In the genomic region with DNA sequence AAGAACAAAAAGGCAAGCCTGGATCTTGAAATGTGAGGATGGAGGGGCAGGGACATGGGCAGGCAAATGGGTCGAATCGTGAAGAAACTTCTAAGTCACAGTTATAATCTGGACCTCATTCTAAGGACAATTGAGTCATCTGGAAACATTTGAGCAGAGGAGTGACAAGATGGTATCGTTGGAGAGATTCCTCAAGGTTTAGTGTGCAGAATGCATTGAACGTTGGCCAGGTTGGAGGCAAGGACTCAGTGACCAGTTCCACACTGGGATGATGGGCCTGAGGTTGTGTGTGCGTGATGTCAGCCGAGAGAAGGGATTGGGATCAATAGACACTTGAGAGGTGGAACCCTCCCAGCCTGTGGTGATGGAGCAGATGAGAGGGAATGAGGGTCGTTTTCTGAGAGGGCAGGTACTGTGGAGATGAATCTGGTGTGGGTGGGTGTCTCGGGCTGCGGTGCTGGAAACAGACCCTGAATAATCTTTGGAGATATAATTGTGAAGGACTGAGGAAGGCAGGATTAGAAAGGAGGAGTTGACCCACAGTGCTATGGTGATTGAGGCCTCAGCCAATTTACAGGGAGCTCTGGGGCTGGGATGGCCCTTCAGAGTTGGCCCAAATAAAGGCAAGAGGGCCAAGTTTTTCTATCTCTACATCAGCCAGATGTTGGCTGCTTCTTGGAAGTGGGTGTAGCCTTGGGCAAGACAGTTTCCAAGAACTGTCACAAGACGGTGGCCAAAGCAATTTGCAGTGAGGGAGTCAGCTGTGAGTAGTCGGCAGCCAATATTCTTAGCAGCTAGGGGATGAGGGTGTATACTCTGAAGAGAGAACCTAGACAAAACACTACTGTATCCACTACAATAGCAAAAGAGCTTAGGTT, we compare ENCODE assay signal across 11 cellular contexts. TPM values are rescaled to one million over a fixed set of nuclear protein-coding genes. Genes with fewer than 3 reads are reported as not detected.
DNase-seq lines count a peak whose midpoint lies in the region; ATAC-seq and TF ChIP-seq lines count a peak whose summit lies in the region.
"Had no signal": no experiment of that assay in that cellular context is flagged by ENCODE, and none has a peak within 500 bp of the region (broad histone marks: within the 10 kb centered on the region; RNA-seq: fewer than 3 reads in every experiment).

No MANE protein-coding gene starts in this region.

- H3K9me3 Mint-ChIP-seq in endodermal cell = no peaks in the 10 kb centered on the region
- H3K9me3 Mint-ChIP-seq in activated CD4-positive, alpha-beta memory T cell treated with anti-CD3 and anti-CD28 coated beads, Interleukin-2, amount 10 ng/mL, durations not matched to agents 7 days and 5 days = no peaks in the 10 kb centered on the region

- H3K27ac ChIP-seq in endodermal cell (ENCODE audit: low read depth, low read length) (no peak overlapping the region), mesenchymal stem cell (ENCODE audit: low read length, poor library complexity, severe bottlenecking) (no peak overlapping the region), thoracic aorta (peak overlapping the region; percentile 90 to 92)

- no peak for TF ChIP-seq CTCF in endodermal cell (conservative IDR thresholded peaks at IDR 0.05)
- no peak for TF ChIP-seq CTCF in thoracic aorta (IDR thresholded peaks at IDR 0.05)

- 93 to 96% methylated on average over 9 to 11 of the region's 11 CpGs for WGBS in endodermal cell (ENCODE audit: insufficient coverage in 1 of 2, insufficient read length in 1 of 2), 2 experiments
- 93% methylated on average over 9 of the region's 11 CpGs for WGBS in mesenchymal stem cell

- H3K18ac ChIP-seq in mesenchymal stem cell (ENCODE audit: low read depth in 1 of 2, low read length in 2 of 2) = peak overlapping the region in 1 of 2 experiments; percentile 77

- H4K91ac ChIP-seq in mesenchymal stem cell (ENCODE audit: low read length) = peak overlapping the region; percentile 79

- no peak overlapping the region for H3K4me3 Mint-ChIP-seq in endodermal cell
- H3K4me3 Mint-ChIP-seq in activated CD4-positive, alpha-beta memory T cell treated with anti-CD3 and anti-CD28 coated beads, Interleukin-2, amount 10 ng/mL, durations not matched to agents 7 days and 5 days = no peak overlapping the region

- H3K4me2 ChIP-seq in mesenchymal stem cell (ENCODE audit: low read length, poor library complexity, severe bottlenecking) = no peak overlapping the region

- H3K27me3 ChIP-seq in endodermal cell (ENCODE audit: control insufficient read depth, insufficient read depth, low read length, poor library complexity, severe bottlenecking) (no peaks in the 10 kb centered on the region), mesenchymal stem cell (ENCODE audit: control insufficient read depth in 1 of 2, insufficient read depth in 1 of 2, low read length in 2 of 2) (no peaks in the 10 kb centered on the region), thoracic aorta (replicated peaks; ENCODE audit: insufficient read depth) (no peaks in the 10 kb centered on the region)

- peak overlapping the region; percentile 19 for H4K8ac ChIP-seq in mesenchymal stem cell (ENCODE audit: low read length)

- H3K14ac ChIP-seq in mesenchymal stem cell (ENCODE audit: low read length in 2 of 2) = no peak overlapping the region

- H3K23ac ChIP-seq in mesenchymal stem cell (ENCODE audit: low read length in 2 of 2) = peak overlapping the region in 1 of 2 experiments; percentile 6

- POLR2A ChIA-PET in activated CD4-positive, alpha-beta memory T cell treated with anti-CD3 and anti-CD28 coated beads, Interleukin-2, amount 10 ng/mL, durations not matched to agents 7 days and 5 days (lab: Charles Lee) = no interaction called here

- no peak overlapping the region for H2BK5ac ChIP-seq in mesenchymal stem cell (ENCODE audit: low read depth, low read length, poor library complexity, severe bottlenecking)

- peaks cover 16% of the 10 kb centered on the region for H3K4me1 ChIP-seq in endodermal cell (ENCODE audit: control insufficient read depth, insufficient read depth, low read length)
- H3K4me1 ChIP-seq in mesenchymal stem cell (ENCODE audit: control insufficient read depth, insufficient read depth, low read depth, low read length) = peaks cover 1% of the 10 kb centered on the region
- peaks cover 33 to 55% of the 10 kb centered on the region in 2 donors for H3K4me1 ChIP-seq in thoracic aorta (ENCODE audit: control insufficient read depth in 1 of 2, low read depth in 2 of 2)

- no peak overlapping the region for H2AFZ ChIP-seq in mesenchymal stem cell (ENCODE audit: low read depth, low read length)

- H3K27ac Mint-ChIP-seq in endodermal cell = peak overlapping the region; percentile 93
- H3K27ac Mint-ChIP-seq in activated CD4-positive, alpha-beta memory T cell treated with anti-CD3 and anti-CD28 coated beads, Interleukin-2, amount 10 ng/mL, durations not matched to agents 7 days and 5 days = no peak overlapping the region

- H3K9me3 ChIP-seq in endodermal cell (ENCODE audit: control insufficient read depth, low read length) = no peaks in the 10 kb centered on the region
- H3K9me3 ChIP-seq in mesenchymal stem cell (ENCODE audit: control insufficient read depth, low read length) = no peaks in the 10 kb centered on the region
- no peaks in the 10 kb centered on the region for H3K9me3 ChIP-seq in thoracic aorta

- ATAC-seq in thoracic aorta (ENCODE audit: insufficient number of reproducible peaks, low FRiP score, low read depth) = peak; percentile 49
- no peak for ATAC-seq in GM21360 (IDR thresholded peaks at IDR 0.05; ENCODE audit: unreplicated experiment)
- ATAC-seq: stimulated activated naive CD8-positive, alpha-beta T cell treated with anti-CD3 and anti-CD28 coated beads, Interleukin-15, Interleukin-2, amounts not matched to agents 100 U/mL and 50 U/mL, for 24 hours had no signal

- CTCF ChIA-PET in activated CD4-positive, alpha-beta memory T cell treated with anti-CD3 and anti-CD28 coated beads, Interleukin-2, amount 10 ng/mL, durations not matched to agents 7 days and 5 days (lab: Charles Lee) = no interaction called here

- H3K4ac ChIP-seq in mesenchymal stem cell (ENCODE audit: low read depth in 1 of 2, low read length in 2 of 2) = no peak overlapping the region

- DNase-seq in M059J (ENCODE audit: low read depth) (peak; percentile 66), endodermal cell (no peak), mesenchymal stem cell (no peak), thoracic aorta (ENCODE audit: low spot score) (no peak), COLO668 (lab: John Stamatoyannopoulos, UW; ENCODE audit: unreplicated experiment) (no peak), SW 1271 (lab: John Stamatoyannopoulos, UW) (no peak)
- DNase-seq in activated CD4-positive, alpha-beta memory T cell treated with anti-CD3 and anti-CD28 coated beads, Interleukin-2, amount 10 ng/mL, durations not matched to agents 7 days and 5 days = no peak
- DNase-seq: COR-L47; NCI-H510A treated with DMSO at 0.1 percent for 48 hours; stimulated activated naive CD8-positive, alpha-beta T cell treated with anti-CD3 and anti-CD28 coated beads, Interleukin-15, Interleukin-2, amounts not matched to agents 100 U/mL and 50 U/mL, for 24 hours had no signal

- H3K27me3 Mint-ChIP-seq in endodermal cell (ENCODE audit: insufficient read depth) = no peaks in the 10 kb centered on the region
- H3K27me3 Mint-ChIP-seq in activated CD4-positive, alpha-beta memory T cell treated with anti-CD3 and anti-CD28 coated beads, Interleukin-2, amount 10 ng/mL, durations not matched to agents 7 days and 5 days = peaks cover 34% of the 10 kb centered on the region

- no peak overlapping the region for H3K4me3 ChIP-seq in endodermal cell (ENCODE audit: low read length)
- H3K4me3 ChIP-seq in mesenchymal stem cell (ENCODE audit: insufficient read depth in 1 of 2, low read depth in 1 of 2, low read length in 2 of 2) = peak overlapping the region in 1 of 2 experiments; percentile 28
- H3K4me3 ChIP-seq in thoracic aorta = no peak overlapping the region

- peak overlapping the region in 1 of 2 experiments; percentile 66 for H2BK12ac ChIP-seq in mesenchymal stem cell (ENCODE audit: low read length in 2 of 2)

- peaks cover 44% of the 10 kb centered on the region for H3K4me1 Mint-ChIP-seq in endodermal cell
- H3K4me1 Mint-ChIP-seq in activated CD4-positive, alpha-beta memory T cell treated with anti-CD3 and anti-CD28 coated beads, Interleukin-2, amount 10 ng/mL, durations not matched to agents 7 days and 5 days = peaks cover 14% of the 10 kb centered on the region

- H3K36me3 ChIP-seq in endodermal cell (ENCODE audit: control insufficient read depth, insufficient read depth, low read length) = no peaks in the 10 kb centered on the region
- no peaks in the 10 kb centered on the region for H3K36me3 ChIP-seq in mesenchymal stem cell (ENCODE audit: control insufficient read depth in 1 of 2, insufficient read depth in 2 of 2, low read depth in 1 of 2, low read length in 2 of 2)
- no peaks in the 10 kb centered on the region for H3K36me3 ChIP-seq in thoracic aorta

- H2AK5ac ChIP-seq in mesenchymal stem cell (ENCODE audit: low read length, severe bottlenecking) = peak overlapping the region; percentile 41

- H3K9ac ChIP-seq in endodermal cell (ENCODE audit: extremely low read depth, low read length, poor library complexity, severe bottlenecking) (no peak overlapping the region), mesenchymal stem cell (ENCODE audit: low read length) (peak overlapping the region; percentile 76)

- no peak overlapping the region for H2BK120ac ChIP-seq in mesenchymal stem cell (ENCODE audit: low read depth, low read length)

- peak overlapping the region; percentile 77 for H2BK15ac ChIP-seq in mesenchymal stem cell (ENCODE audit: low read depth, poor library complexity, severe bottlenecking)

- no peaks in the 10 kb centered on the region for H3K79me1 ChIP-seq in mesenchymal stem cell (replicated peaks; ENCODE audit: low read length, poor library complexity, severe bottlenecking)

- no peaks in the 10 kb centered on the region for H3K36me3 Mint-ChIP-seq in endodermal cell (ENCODE audit: low read depth)
- H3K36me3 Mint-ChIP-seq in activated CD4-positive, alpha-beta memory T cell treated with anti-CD3 and anti-CD28 coated beads, Interleukin-2, amount 10 ng/mL, durations not matched to agents 7 days and 5 days (ENCODE audit: low read depth) = no peaks in the 10 kb centered on the region

RNA-seq across cellular contexts. Expression of a gene that starts 5.8 kb away (rescaled TPM):
- 52.2 and 60.9 TPM in 2 replicates for total RNA-seq in M059J (2014; rRNA removed; shearing (Covaris generic))
- total RNA-seq in endodermal cell = 100 to 1,000 TPM; 138 to 207 TPM
- polyA plus RNA-seq in endodermal cell (2013, experiment 1 of 2) = 164 TPM
- polyA plus RNA-seq in endodermal cell (2013, experiment 2 of 2) = 157 TPM
- 65.7 TPM for polyA plus RNA-seq in mesenchymal stem cell (2013, experiment 1 of 2)
- polyA plus RNA-seq in mesenchymal stem cell (2013, experiment 2 of 2) = 65.9 TPM
- total RNA-seq in thoracic aorta = 100 to 1,000 TPM; 133 to 211 TPM
- 1 to 10 TPM; 3.4 to 4.2 TPM for total RNA-seq in activated CD4-positive, alpha-beta memory T cell treated with anti-CD3 and anti-CD28 coated beads, Interleukin-2, amount 10 ng/mL, durations not matched to agents 7 days and 5 days

Comparison
In these comparisons a context has a peak if more than half of its experiments do, and no peak if none do; other contexts are left out.
1. H3K27ac ChIP-seq: peak in thoracic aorta (2 of 2); none in endodermal cell (single experiment) and mesenchymal stem cell (single experiment).
2. RNA of a gene that starts 5.8 kb away (total RNA-seq): 133 to 211 TPM in thoracic aorta, 138 to 207 TPM in endodermal cell and 52.2 to 60.9 TPM in M059J; 3.4 to 4.2 TPM in activated CD4-positive, alpha-beta memory T cell treated with anti-CD3 and anti-CD28 coated beads, Interleukin-2, amount 10 ng/mL, durations not matched to agents 7 days and 5 days; every median in the first group is over 10 times any median in the second.